In genomic region chr17:61002316-61002736, GRCh38 we compare ENCODE assay signal across 10 cellular contexts.
DNase-seq lines count a peak whose midpoint lies in the region; ATAC-seq, FAIRE-seq and TF ChIP-seq lines count a peak whose summit lies in the region.
"Had no signal": no experiment of that assay in that cellular context is flagged by ENCODE, and none has a peak within 500 bp of the region (broad histone marks: within the 10 kb centered on the region; RNA-seq: fewer than 3 reads in every experiment).

No MANE protein-coding gene starts in this region.

- H3K27ac Mint-ChIP-seq in Calu3 (ENCODE audit: unreplicated experiment) = no peak overlapping the region
- H3K27ac Mint-ChIP-seq: T-helper 1 cell treated with Interleukin-12 subunit alpha and Interleukin-12 subunit beta and Interleukin-4 antibody, amounts not matched to agents 30 μg/mL and 1 μg/mL, for 36 hours had no signal

- H3K36me3 ChIP-seq in gastrocnemius medialis = no peaks in the 10 kb centered on the region

- H3K9me3 Mint-ChIP-seq in Calu3 (ENCODE audit: low read depth, unreplicated experiment) = no peaks in the 10 kb centered on the region

- H3K4me3 ChIP-seq in fibroblast of mammary gland (ENCODE audit: control insufficient read depth, low read depth, low read length) (no peak overlapping the region), gastrocnemius medialis (no peak overlapping the region)
- H3K4me3 ChIP-seq: skin epidermis had no signal

- TF ChIP-seq CTCF in D721Med (IDR thresholded peaks at IDR 0.05; ENCODE audit: insufficient read depth, missing control alignments) (peak; percentile 69), fibroblast of mammary gland (conservative IDR thresholded peaks at IDR 0.05; ENCODE audit: control insufficient read depth, insufficient read depth, low read depth, low read length) (peak; percentile 37), gastrocnemius medialis (IDR thresholded peaks at IDR 0.05 in 4 of 5, conservative IDR thresholded peaks at IDR 0.05 in 1 of 5) (peak in 4 of 5 experiments; percentile 20 to 45 (median 28)), Calu3 (IDR thresholded peaks at IDR 0.05; ENCODE audit: unreplicated experiment) (no peak)

- H3K27ac ChIP-seq in gastrocnemius medialis = no peak overlapping the region
- H3K27ac ChIP-seq: skin epidermis had no signal

- no peaks in the 10 kb centered on the region for H3K9me3 ChIP-seq in gastrocnemius medialis

- H3K4me1 ChIP-seq in gastrocnemius medialis = no peaks in the 10 kb centered on the region

- H3K27me3 Mint-ChIP-seq in Calu3 (ENCODE audit: unreplicated experiment) = no peaks in the 10 kb centered on the region

- H3K27me3 ChIP-seq in gastrocnemius medialis = no peaks in the 10 kb centered on the region

- H3K4me3 Mint-ChIP-seq in Calu3 (ENCODE audit: low read depth, unreplicated experiment) = no peak overlapping the region
- H3K4me3 Mint-ChIP-seq: T-helper 1 cell treated with Interleukin-12 subunit alpha and Interleukin-12 subunit beta and Interleukin-4 antibody, amounts not matched to agents 30 μg/mL and 1 μg/mL, for 36 hours had no signal

- no peaks in the 10 kb centered on the region for H3K4me1 Mint-ChIP-seq in Calu3 (ENCODE audit: low read depth, unreplicated experiment)

- BruUV-seq in Calu3 (replicated peaks; lab: Mats Ljungman, UMichigan) = no TSS peak

- TF ChIP-seq POLR2A in gastrocnemius medialis (IDR thresholded peaks at IDR 0.05) = no peak

- no peaks in the 10 kb centered on the region for H3K36me3 Mint-ChIP-seq in Calu3 (ENCODE audit: insufficient read depth, unreplicated experiment)

- peak; percentile 11 for FAIRE-seq in D721Med (lab: Jason Lieb, UNC)

- ATAC-seq in gastrocnemius medialis (no peak), GM21737 (IDR thresholded peaks at IDR 0.05; ENCODE audit: unreplicated experiment) (no peak), GM19463 (IDR thresholded peaks at IDR 0.05; ENCODE audit: unreplicated experiment) (no peak)

- CTCF ChIA-PET in Calu3 (lab: Charles Lee) = no interaction called here

- DNase-seq in D721Med (ENCODE audit: insufficient read length, low spot score) (no peak), HT1080 (ENCODE audit: low read depth) (peak; percentile 6), RPMI8226 (peak; percentile 33), fibroblast of mammary gland (ENCODE audit: low read depth) (peak; percentile 65), gastrocnemius medialis (no peak), Calu3 (no peak)

- intact Hi-C loops in gastrocnemius medialis (cut with DNase I; ENCODE audit: low total_unique reads) (loop anchor here (5.0 kb wide), 2 partner anchors 390 to 405 kb away; no protein-coding TSS in a partner anchor), Calu3 (cut with micrococcal nuclease; ENCODE audit: unreplicated experiment) (loop anchor here (5.0 kb wide), 1 partner anchor 390 kb away; no protein-coding TSS in a partner anchor)

- in situ Hi-C loops in gastrocnemius medialis (cut with MboI; ENCODE audit: low sequenced_read_pairs in 4 of 4) = loop anchor here in 3 of 4 donors (25.0 kb wide), 1 partner anchor 385 kb away; the partner anchor contains the start of gene TBX2 (in 3 of the 3)

Comparison
In these comparisons a context has a peak if more than half of its experiments do, and no peak if none do; other contexts are left out.
1. DNase-seq: peak in HT1080 (single experiment), RPMI8226 (single experiment) and fibroblast of mammary gland (single experiment); none in D721Med (single experiment), gastrocnemius medialis (0 of 2) and Calu3 (single experiment).